ENCODE assay signal across 10 cellular contexts in genomic region chr6:79646006-79646405, GRCh38. TPM values are rescaled to one million over a fixed set of nuclear protein-coding genes. Genes with fewer than 3 reads are reported as not detected.
DNase-seq lines count a peak whose midpoint lies in the region; ATAC-seq and TF ChIP-seq lines count a peak whose summit lies in the region.
"Had no signal": no experiment of that assay in that cellular context is flagged by ENCODE, and none has a peak within 500 bp of the region (broad histone marks: within the 10 kb centered on the region; RNA-seq: fewer than 3 reads in every experiment).

No MANE protein-coding gene starts in this region.

- intact Hi-C loops in adrenal gland (cut with DNase I), result no loop called here

- peaks cover 7% of the 10 kb centered on the region for H3K27me3 Mint-ChIP-seq in activated CD8-positive, alpha-beta memory T cell treated with anti-CD3 and anti-CD28 coated beads, Interleukin-2, amount 10 ng/mL, durations not matched to agents 7 days and 5 days

- H3K27ac Mint-ChIP-seq in activated CD8-positive, alpha-beta memory T cell treated with anti-CD3 and anti-CD28 coated beads, Interleukin-2, amount 10 ng/mL, durations not matched to agents 7 days and 5 days, result no peak overlapping the region
- H3K27ac Mint-ChIP-seq: activated B cell treated with CpG ODN at 0.5 μM for 24 hours had no signal

- H3K9me3 ChIP-seq in adrenal gland (replicated peaks in 1 of 3), result no peaks in the 10 kb centered on the region
- no peaks in the 10 kb centered on the region for H3K9me3 ChIP-seq in upper lobe of left lung
- H3K9me3 ChIP-seq: tibial nerve had no signal

- no peak for TF ChIP-seq EP300 in upper lobe of left lung (IDR thresholded peaks at IDR 0.05)

- H3K4me1 ChIP-seq in adrenal gland (replicated peaks in 1 of 2) (peaks cover 0 to 6% of the 10 kb centered on the region in 2 donors), upper lobe of left lung (peaks cover 2 to 15% (median 13%) of the 10 kb centered on the region in 4 donors)

- no peaks in the 10 kb centered on the region for H3K36me3 Mint-ChIP-seq in activated CD8-positive, alpha-beta memory T cell treated with anti-CD3 and anti-CD28 coated beads, Interleukin-2, amount 10 ng/mL, durations not matched to agents 7 days and 5 days

- WGBS in adrenal gland, 4 donors, result 56 to 72% (median 61%) methylated on average over 3 of the region's 3 CpGs
- 45 to 46% methylated on average over 3 of the region's 3 CpGs for WGBS in upper lobe of left lung, 2 donors

- no peaks in the 10 kb centered on the region for H3K27me3 ChIP-seq in adrenal gland
- H3K27me3 ChIP-seq in upper lobe of left lung, result no peaks in the 10 kb centered on the region
- H3K27me3 ChIP-seq: tibial nerve had no signal

- CTCF ChIA-PET in activated CD8-positive, alpha-beta memory T cell treated with anti-CD3 and anti-CD28 coated beads, Interleukin-2, amount 10 ng/mL, durations not matched to agents 7 days and 5 days (lab: Charles Lee), result interaction anchor here (1.8 kb wide), 1 partner anchor 27 kb away, joined by 6 read pairs; no protein-coding TSS in a partner anchor

- TF ChIP-seq CTCF in adrenal gland (IDR thresholded peaks at IDR 0.05) (no peak), upper lobe of left lung (IDR thresholded peaks at IDR 0.05) (no peak)

- no peaks in the 10 kb centered on the region for H3K4me1 Mint-ChIP-seq in activated CD8-positive, alpha-beta memory T cell treated with anti-CD3 and anti-CD28 coated beads, Interleukin-2, amount 10 ng/mL, durations not matched to agents 7 days and 5 days
- H3K4me1 Mint-ChIP-seq: activated B cell treated with CpG ODN at 0.5 μM for 24 hours had no signal

- no peaks in the 10 kb centered on the region for H3K9me3 Mint-ChIP-seq in activated CD8-positive, alpha-beta memory T cell treated with anti-CD3 and anti-CD28 coated beads, Interleukin-2, amount 10 ng/mL, durations not matched to agents 7 days and 5 days (ENCODE audit: low read depth)
- H3K9me3 Mint-ChIP-seq: activated B cell treated with CpG ODN at 0.5 μM for 24 hours had no signal

- H3K4me3 ChIP-seq in adrenal gland (no peak overlapping the region), upper lobe of left lung (no peak overlapping the region)
- H3K4me3 ChIP-seq: tibial nerve had no signal

- H3K27ac ChIP-seq in adrenal gland (no peak overlapping the region), upper lobe of left lung (no peak overlapping the region)
- H3K27ac ChIP-seq: tibial nerve had no signal

- ATAC-seq in HG03103 (IDR thresholded peaks at IDR 0.05; ENCODE audit: low read depth, unreplicated experiment) (peak; percentile 65), upper lobe of left lung (ENCODE audit: low FRiP score in 2 of 2) (no peak)
- peak; percentile 39 for ATAC-seq in activated CD8-positive, alpha-beta memory T cell treated with anti-CD3 and anti-CD28 coated beads, Interleukin-2, amount 10 ng/mL, durations not matched to agents 7 days and 5 days

- no peaks in the 10 kb centered on the region for H3K36me3 ChIP-seq in adrenal gland (replicated peaks in 1 of 2)
- H3K36me3 ChIP-seq in upper lobe of left lung, result no peaks in the 10 kb centered on the region
- H3K36me3 ChIP-seq: tibial nerve had no signal

- DNase-seq in stimulated activated CD8-positive, alpha-beta memory T cell treated with anti-CD3 and anti-CD28 coated beads, Interleukin-12 subunit alpha, Interleukin-12 subunit beta, amount 100 ng/mL, for 1 hour (ENCODE audit: low read depth), result peak; percentile 10
- DNase-seq in stimulated activated CD8-positive, alpha-beta memory T cell treated with anti-CD3 and anti-CD28 coated beads, Interleukin-4, amount 100 ng/mL, for 48 hours, result no peak
- DNase-seq in activated CD8-positive, alpha-beta memory T cell treated with anti-CD3 and anti-CD28 coated beads, Interleukin-2, amount 10 ng/mL, durations not matched to agents 7 days and 5 days, result no peak
- no peak for DNase-seq in GOT3 (lab: John Stamatoyannopoulos, UW)
- no peak for DNase-seq in adrenal gland
- no peak for DNase-seq in amygdala (lab: John Stamatoyannopoulos, UW)
- DNase-seq in upper lobe of left lung, result no peak
- DNase-seq: activated B cell treated with CpG ODN at 0.5 μM for 24 hours had no signal

- TF ChIP-seq POLR2A in adrenal gland (IDR thresholded peaks at IDR 0.05) (no peak), upper lobe of left lung (IDR thresholded peaks at IDR 0.05) (no peak)

- no peak overlapping the region for H3K4me3 Mint-ChIP-seq in activated CD8-positive, alpha-beta memory T cell treated with anti-CD3 and anti-CD28 coated beads, Interleukin-2, amount 10 ng/mL, durations not matched to agents 7 days and 5 days
- H3K4me3 Mint-ChIP-seq: activated B cell treated with CpG ODN at 0.5 μM for 24 hours had no signal

RNA-seq across cellular contexts. Expression of gene SH3BGRL2, which starts 14.9 kb away (rescaled TPM):
- under 1 TPM; 0.12 to 0.42 TPM for total RNA-seq in activated CD8-positive, alpha-beta memory T cell treated with anti-CD3 and anti-CD28 coated beads, Interleukin-2, amount 10 ng/mL, durations not matched to agents 7 days and 5 days
- total RNA-seq in adrenal gland, result 10 to 100 TPM in 3 of 8 donors, 1 to 10 TPM in 5; 5.6 to 13.3 (median 9.3) TPM
- 10 to 100 TPM in 1 of 3 donors, 1 to 10 TPM in 2; 3.8 to 11.2 (median 4.6) TPM for polyA plus RNA-seq in adrenal gland
- 10 to 100 TPM; 23.6 to 65.8 (median 25.4) TPM for total RNA-seq in upper lobe of left lung
- total RNA-seq: activated B cell treated with CpG ODN at 0.5 μM for 24 hours had no signal

Comparison
In these comparisons a context has a peak if more than half of its experiments do, and no peak if none do; other contexts are left out.
1. ATAC-seq: peak in HG03103 (single experiment) and activated CD8-positive, alpha-beta memory T cell treated with anti-CD3 and anti-CD28 coated beads, Interleukin-2, amount 10 ng/mL, durations not matched to agents 7 days and 5 days (single experiment); none in upper lobe of left lung (0 of 2).
2. RNA of gene SH3BGRL2, which starts 14.9 kb away (total RNA-seq): 23.6 to 65.8 TPM in upper lobe of left lung and 5.6 to 13.3 TPM in adrenal gland; 0.12 to 0.42 TPM in activated CD8-positive, alpha-beta memory T cell treated with anti-CD3 and anti-CD28 coated beads, Interleukin-2, amount 10 ng/mL, durations not matched to agents 7 days and 5 days; every median in the first group is over 4 times any median in the second.